In genomic region chr1:8015809-8016165, GRCh38 we compare ENCODE assay signal across 11 cellular contexts. TPM values are rescaled to one million over a fixed set of nuclear protein-coding genes. Genes with fewer than 3 reads are reported as not detected.
DNase-seq lines count a peak whose midpoint lies in the region; ATAC-seq and TF ChIP-seq lines count a peak whose summit lies in the region.
"Had no signal": no experiment of that assay in that cellular context is flagged by ENCODE, and none has a peak within 500 bp of the region (broad histone marks: within the 10 kb centered on the region; RNA-seq: fewer than 3 reads in every experiment).

No MANE protein-coding gene starts in this region.

- POLR2A ChIA-PET in Panc1 (lab: Charles Lee), result interaction anchor here (1.0 kb wide), 1 partner anchor 11 kb away, joined by 3 read pairs; no protein-coding TSS in a partner anchor

- H3K27me3 Mint-ChIP-seq in mesothelial cell of epicardium (ENCODE audit: low read depth), result no peaks in the 10 kb centered on the region

- peak overlapping the region; percentile 45 to 99 for H3K4me3 ChIP-seq in Panc1 (ENCODE audit: low read depth in 2 of 2, low read length in 2 of 2)
- no peak overlapping the region for H3K4me3 ChIP-seq in epithelial cell of esophagus (ENCODE audit: low read length)
- peak overlapping the region in 1 of 2 donors; percentile 33 for H3K4me3 ChIP-seq in tibial artery
- H3K4me3 ChIP-seq in WERI-Rb-1 (ENCODE audit: low read depth, low read length), result no peak overlapping the region

- CTCF ChIA-PET in Panc1 (lab: Charles Lee), result interaction anchor here (0.6 kb wide), 2 partner anchors 29 to 171 kb away, joined by 3 to 11 read pairs; no protein-coding TSS in a partner anchor

- H3K4me3 Mint-ChIP-seq in mesothelial cell of epicardium, result peak overlapping the region; percentile 16
- H3K4me3 Mint-ChIP-seq: activated T-cell treated with anti-CD3 and anti-CD28 coated beads, Interleukin-2, amount 50 U/mL, for 4 hours; endodermal cell; IgD-negative memory B cell had no signal

- no peaks in the 10 kb centered on the region for H3K27me3 ChIP-seq in Panc1 (ENCODE audit: control insufficient read depth, insufficient read depth, low read length)
- H3K27me3 ChIP-seq in tibial artery, result no peaks in the 10 kb centered on the region
- no peaks in the 10 kb centered on the region for H3K27me3 ChIP-seq in WERI-Rb-1 (ENCODE audit: insufficient read depth, low read depth, severe bottlenecking)

- peak overlapping the region; percentile 94 for H3K27ac Mint-ChIP-seq in mesothelial cell of epicardium
- H3K27ac Mint-ChIP-seq: IgD-negative memory B cell had no signal

- H3K9me3 ChIP-seq in Panc1 (ENCODE audit: control insufficient read depth, insufficient read depth, low read depth, low read length), result no peaks in the 10 kb centered on the region
- no peaks in the 10 kb centered on the region for H3K9me3 ChIP-seq in tibial artery
- H3K9me3 ChIP-seq in WERI-Rb-1 (ENCODE audit: severe bottlenecking), result no peaks in the 10 kb centered on the region

- BruUV-seq in Panc1 (replicated peaks; lab: Mats Ljungman, UMichigan), result no TSS peak

- H3K36me3 ChIP-seq in Panc1 (ENCODE audit: control insufficient read depth, insufficient read depth, low read length), result peaks cover 59% of the 10 kb centered on the region
- peaks cover 39 to 40% (median 39%) of the 10 kb centered on the region in 3 donors for H3K36me3 ChIP-seq in tibial artery
- peaks cover 27% of the 10 kb centered on the region for H3K36me3 ChIP-seq in WERI-Rb-1

- peaks cover 16% of the 10 kb centered on the region for H3K36me3 Mint-ChIP-seq in mesothelial cell of epicardium
- H3K36me3 Mint-ChIP-seq: IgD-negative memory B cell had no signal

- peaks cover 64% of the 10 kb centered on the region for H3K4me1 Mint-ChIP-seq in mesothelial cell of epicardium

- DNase-seq in Panc1 (ENCODE audit: low read depth, low spot score) (no peak), epithelial cell of esophagus (ENCODE audit: low read depth) (peak; percentile 26), mesothelial cell of epicardium (ENCODE audit: low spot score in 2 of 2, unreplicated experiment in 2 of 2) (no peak), tibial artery (peak in 1 of 2 donors; percentile 59), WERI-Rb-1 (no peak)
- DNase-seq: activated T-cell treated with anti-CD3 and anti-CD28 coated beads, Interleukin-2, amount 50 U/mL, for 4 hours had no signal

- TF ChIP-seq CTCF in Panc1 (IDR thresholded peaks at IDR 0.05) (no peak), epithelial cell of esophagus (IDR thresholded peaks at IDR 0.05; ENCODE audit: insufficient read depth, low read depth, low read length, missing control alignments) (no peak), mesothelial cell of epicardium (IDR thresholded peaks at IDR 0.05; ENCODE audit: unreplicated experiment) (no peak), tibial artery (IDR thresholded peaks at IDR 0.05) (no peak), WERI-Rb-1 (IDR thresholded peaks at IDR 0.05; ENCODE audit: low read depth, low read length) (no peak)

- intact Hi-C loops in Panc1 (cut with micrococcal nuclease; ENCODE audit: unreplicated experiment) (no loop called here), tibial artery (cut with DNase I; ENCODE audit: low total_unique reads) (loop anchor here (5.0 kb wide), 1 partner anchor 297 kb away; no protein-coding TSS in a partner anchor)

- H3K9me3 Mint-ChIP-seq in mesothelial cell of epicardium, result no peaks in the 10 kb centered on the region
- H3K9me3 Mint-ChIP-seq: activated T-cell treated with anti-CD3 and anti-CD28 coated beads, Interleukin-2, amount 50 U/mL, for 4 hours; endodermal cell; IgD-negative memory B cell had no signal

- in situ Hi-C loops in Panc1 (cut with HindIII; ENCODE audit: low pct_unique_long_range_greater_than_20kb, low sequenced_read_pairs), result no loop called here

- no peak for ATAC-seq in Panc1
- no peak for ATAC-seq in HG03097 (IDR thresholded peaks at IDR 0.05; ENCODE audit: low FRiP score, unreplicated experiment)
- no peak for ATAC-seq in GM21619 (IDR thresholded peaks at IDR 0.05; ENCODE audit: unreplicated experiment)
- ATAC-seq in HG03280 (IDR thresholded peaks at IDR 0.05; ENCODE audit: unreplicated experiment), result no peak

- peak overlapping the region; percentile 99 for H3K27ac ChIP-seq in Panc1 (ENCODE audit: low read length)
- H3K27ac ChIP-seq in tibial artery, result peak overlapping the region; percentile 45 to 98
- H3K27ac ChIP-seq in WERI-Rb-1, result no peak overlapping the region

- peaks cover 93% of the 10 kb centered on the region for H3K4me1 ChIP-seq in Panc1 (ENCODE audit: control insufficient read depth, insufficient read depth, low read length)
- peaks cover 0 to 88% (median 61%) of the 10 kb centered on the region in 4 donors for H3K4me1 ChIP-seq in tibial artery

RNA-seq across cellular contexts. Expression of gene ERRFI1, which starts 10.3 kb away (rescaled TPM):
- 299 TPM for total RNA-seq in Panc1 (2021; ENCODE audit: unreplicated experiment)
- 276 TPM for polyA plus RNA-seq in Panc1 (2012; ENCODE audit: insufficient read length)
- 124 to 134 TPM (median 130 TPM) in 3 replicates for total RNA-seq in mesothelial cell of epicardium

RNA-seq across cellular contexts. Expression of gene PARK7, which starts 54.3 kb away (rescaled TPM):
- total RNA-seq in Panc1 (2021; ENCODE audit: unreplicated experiment) (448 TPM), mesothelial cell of epicardium (187 to 207 TPM (median 200 TPM) in 3 replicates)
- 436 TPM for polyA plus RNA-seq in Panc1 (2012; ENCODE audit: insufficient read length)

Comparison
In these comparisons a context has a peak if more than half of its experiments do, and no peak if none do; other contexts are left out.
1. H3K4me3 ChIP-seq: peak in Panc1 (2 of 2); none in epithelial cell of esophagus (single experiment) and WERI-Rb-1 (single experiment).